In genomic region chr6:91860951-91861350, GRCh38 we compare ENCODE assay signal across 22 cellular contexts.
A peak's percentile ranks its signal among the peaks of the same experiment; 100 is the strongest.
DNase-seq lines count a peak whose midpoint lies in the region; ATAC-seq, FAIRE-seq and TF ChIP-seq lines count a peak whose summit lies in the region.
"Had no signal": no experiment of that assay in that cellular context is flagged by ENCODE, and none has a peak within 500 bp of the region (broad histone marks: within the 10 kb centered on the region; RNA-seq: fewer than 3 reads in every experiment).

No MANE protein-coding gene starts in this region.

- 23 to 39% (median 33%) methylated on average over 3 of the region's 3 CpGs for WGBS in stomach, 5 donors

- peak; percentile 8 for DNase-seq in AG08396 (ENCODE audit: low spot score)
- DNase-seq in NCI-H2107 (lab: John Stamatoyannopoulos, UW), result peak; percentile 11
- peak; percentile 7 for DNase-seq in bronchial epithelial cell (ENCODE audit: low read depth)
- peak; percentile 17 for DNase-seq in kidney tubule cell (ENCODE audit: low spot score)
- no peak for DNase-seq in GDM1 (lab: John Stamatoyannopoulos, UW)
- no peak for DNase-seq in stomach
- no peak for DNase-seq in NCI-H446 treated with DMSO at 0.1 percent for 48 hours (lab: John Stamatoyannopoulos, UW)
- DNase-seq: activated CD4-positive, alpha-beta T cell treated with anti-CD3 and anti-CD28 coated beads, Interleukin-2, amount 50 U/mL, for 4 hours; activated effector memory CD4-positive, alpha-beta T cell treated with anti-CD3 and anti-CD28 coated beads, Interleukin-2, amount 50 U/mL, for 16 hours; effector CD4-positive, alpha-beta T cell; esophagus squamous epithelium; H7; heart left ventricle; left ventricle myocardium superior; NCI-H1694; NCI-H2227 treated with DMSO at 0.1 percent for 48 hours; SK-N-SH had no signal

- no peak for ATAC-seq in GM19035 (IDR thresholded peaks at IDR 0.05; ENCODE audit: unreplicated experiment)
- ATAC-seq: GM12878, K562, left ventricle myocardium superior had no signal

- no peak for TF ChIP-seq EP300 in stomach (IDR thresholded peaks at IDR 0.05)

- H3K4me1 ChIP-seq in stomach, result no peaks in the 10 kb centered on the region
- H3K4me1 ChIP-seq: esophagus squamous epithelium, heart left ventricle had no signal

- no peak overlapping the region for H3K4me3 ChIP-seq in bronchial epithelial cell (ENCODE audit: low read depth, low read length)
- H3K4me3 ChIP-seq in stomach, result no peak overlapping the region
- H3K4me3 ChIP-seq: esophagus squamous epithelium, GM12878, heart left ventricle, K562 had no signal

- H3K27me3 ChIP-seq in bronchial epithelial cell (ENCODE audit: control insufficient read depth, insufficient read depth, low read length) (no peaks in the 10 kb centered on the region), stomach (no peaks in the 10 kb centered on the region)
- H3K27me3 ChIP-seq: esophagus squamous epithelium, heart left ventricle had no signal

- H3K9me3 ChIP-seq in stomach, result no peaks in the 10 kb centered on the region
- H3K9me3 ChIP-seq: esophagus squamous epithelium, heart left ventricle, SK-N-SH had no signal

- no peak overlapping the region for H3K27ac ChIP-seq in stomach
- H3K27ac ChIP-seq: C4-2B, esophagus squamous epithelium, heart left ventricle had no signal

- TF ChIP-seq CTCF in bronchial epithelial cell (IDR thresholded peaks at IDR 0.05; ENCODE audit: insufficient read depth, low read length, severe bottlenecking), result no peak
- TF ChIP-seq CTCF in stomach (IDR thresholded peaks at IDR 0.05), result no peak

- TF ChIP-seq POLR2A in stomach (IDR thresholded peaks at IDR 0.05), result no peak

- H3K36me3 ChIP-seq in bronchial epithelial cell (ENCODE audit: control insufficient read depth, insufficient read depth, low read length), result no peaks in the 10 kb centered on the region
- H3K36me3 ChIP-seq in stomach, result no peaks in the 10 kb centered on the region
- H3K36me3 ChIP-seq: esophagus squamous epithelium, heart left ventricle had no signal

- FAIRE-seq in bronchial epithelial cell (lab: Jason Lieb, UNC), result no peak
- FAIRE-seq: GM12878, K562, RCC 7860 had no signal

- intact Hi-C loops in stomach (cut with DNase I; ENCODE audit: low total_unique reads), result no loop called here

Comparison
In these comparisons a context has a peak if more than half of its experiments do, and no peak if none do; other contexts are left out.
1. DNase-seq: peak in AG08396 (single experiment), NCI-H2107 (single experiment), bronchial epithelial cell (single experiment) and kidney tubule cell (single experiment); none in GDM1 (single experiment), stomach (single experiment) and NCI-H446 treated with DMSO at 0.1 percent for 48 hours (single experiment).